In the genomic region with DNA sequence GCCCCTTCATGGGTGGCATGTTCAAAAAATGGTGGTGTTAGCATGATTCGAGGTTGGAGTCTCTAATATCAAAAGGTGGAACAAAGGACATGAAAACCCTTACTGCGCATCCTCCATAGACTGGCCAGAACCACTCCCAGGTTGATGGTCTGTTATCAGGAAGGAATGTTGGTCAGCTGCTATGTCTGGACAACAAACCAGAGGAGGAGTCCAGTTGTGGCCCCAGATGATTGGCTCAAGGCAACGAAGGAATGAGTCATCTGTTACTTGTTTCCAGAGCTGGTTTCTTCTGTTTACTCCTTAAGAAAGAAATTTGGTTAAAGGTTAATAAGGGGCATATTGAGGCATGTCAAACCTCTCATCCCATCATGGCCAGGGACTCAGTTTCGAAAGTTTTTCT, we compare ENCODE assay signal across 28 cellular contexts. TPM values are rescaled to one million over a fixed set of nuclear protein-coding genes. Genes with fewer than 3 reads are reported as not detected.
DNase-seq lines count a peak whose midpoint lies in the region; ATAC-seq and TF ChIP-seq lines count a peak whose summit lies in the region.
"Had no signal": no experiment of that assay in that cellular context is flagged by ENCODE, and none has a peak within 500 bp of the region (broad histone marks: within the 10 kb centered on the region; RNA-seq: fewer than 3 reads in every experiment).

No MANE protein-coding gene starts in this region.

- H4K12ac ChIP-seq in trophoblast cell (ENCODE audit: low read depth, low read length) = no peak overlapping the region

- H2BK5ac ChIP-seq in trophoblast cell (ENCODE audit: low read depth, low read length, poor library complexity) = no peak overlapping the region

- H4K8ac ChIP-seq in trophoblast cell (ENCODE audit: low read depth, low read length) = no peak overlapping the region

- TF ChIP-seq POLR2A in GM18505 (IDR thresholded peaks at IDR 0.05; ENCODE audit: borderline replicate concordance, extremely low read depth, insufficient read depth, insufficient read length) = no peak

- no peaks in the 10 kb centered on the region for H3K36me3 ChIP-seq in PC-3 (ENCODE audit: low read depth, low read length)
- no peaks in the 10 kb centered on the region for H3K36me3 ChIP-seq in trophoblast cell (ENCODE audit: control insufficient read depth in 1 of 2, insufficient read depth in 2 of 2, low read length in 2 of 2)
- H3K36me3 ChIP-seq: HAP-1, thoracic aorta had no signal

- no peaks in the 10 kb centered on the region for H4K20me1 ChIP-seq in PC-3 (ENCODE audit: low read length)

- H3K4me1 ChIP-seq in PC-3 (ENCODE audit: insufficient read depth, low read length) (peaks cover 10% of the 10 kb centered on the region; the same call in 1 of the 2 replicates), trophoblast cell (ENCODE audit: control insufficient read depth in 1 of 2, insufficient read depth in 2 of 2, low read length in 2 of 2) (peaks cover 0 to 1% of the 10 kb centered on the region in 2 experiments)
- H3K4me1 ChIP-seq: HAP-1 had no signal

- BruUV-seq in PC-3 (replicated peaks; lab: Mats Ljungman, UMichigan) = no TSS peak

- ATAC-seq in PC-3 (peak; percentile 67; the same call in 1 of the 2 replicates), GM19328 (IDR thresholded peaks at IDR 0.05; ENCODE audit: unreplicated experiment) (no peak), GM18505 (IDR thresholded peaks at IDR 0.05; ENCODE audit: unreplicated experiment) (no peak), GM18520 (IDR thresholded peaks at IDR 0.05; ENCODE audit: unreplicated experiment) (no peak), GM21576 (IDR thresholded peaks at IDR 0.05; ENCODE audit: unreplicated experiment) (no peak)
- ATAC-seq: activated T-cell treated with anti-CD3 and anti-CD28 coated beads, Interleukin-2, amount 50 U/mL, for 4 hours; T-cell had no signal

- intact Hi-C loops in PC-3 (cut with micrococcal nuclease) = no loop called here

- no CpG with 5 or more reads among the region's 4 CpGs for WGBS in trophoblast cell (ENCODE audit: extremely low coverage, insufficient coverage, insufficient read length)

- H2AFZ ChIP-seq in PC-3 (ENCODE audit: low read length) = no peak overlapping the region
- H2AFZ ChIP-seq in trophoblast cell (ENCODE audit: insufficient read depth, low read length, poor library complexity) = no peak overlapping the region

- TF ChIP-seq CTCF in PC-3 (conservative IDR thresholded peaks at IDR 0.05; ENCODE audit: low read depth, low read length) = no peak
- no peak for TF ChIP-seq CTCF in epithelial cell of esophagus (IDR thresholded peaks at IDR 0.05; ENCODE audit: insufficient read depth, low read depth, low read length, missing control alignments)

- CTCF ChIA-PET in PC-3 (lab: Charles Lee) = no interaction called here

- H3K27me3 ChIP-seq in PC-3 (ENCODE audit: low read length) (no peaks in the 10 kb centered on the region), trophoblast cell (ENCODE audit: insufficient read depth, low read length) (no peaks in the 10 kb centered on the region)

- DNase-seq in H4 (ENCODE audit: low spot score) (peak; percentile 85), PC-3 (peak; percentile 64), epithelial cell of esophagus (ENCODE audit: low read depth) (peak; percentile 4), trophoblast cell (peak; percentile 42 to 45)
- DNase-seq: activated CD8-positive, alpha-beta memory T cell treated with anti-CD3 and anti-CD28 coated beads for 24 hours; activated naive CD4-positive, alpha-beta T cell treated with anti-CD3 and anti-CD28 coated beads for 36 hours; activated T-cell treated with anti-CD3 and anti-CD28 coated beads, Interleukin-2, amount 50 U/mL, for 4 hours; CD8-positive, alpha-beta memory T cell; DND-41; dorsolateral prefrontal cortex; KBM-7; NCI-H187 treated with DMSO at 0.1 percent for 48 hours; NCI-H2227 treated with DMSO at 0.1 percent for 48 hours; NCI-H774; SIG-M5; small intestine; stimulated activated CD4-positive, alpha-beta T cell treated with anti-CD3 and anti-CD28 coated beads, Interleukin-4, amount 100 ng/mL, for 1 hour; stimulated activated naive CD4-positive, alpha-beta T cell; T-cell had no signal

- no peak overlapping the region for H3K18ac ChIP-seq in trophoblast cell (ENCODE audit: low read length)

- H3K4me2 ChIP-seq in PC-3 (ENCODE audit: low read length) = no peak overlapping the region
- H3K4me2 ChIP-seq in trophoblast cell (ENCODE audit: low read length) = no peak overlapping the region

- H3K27ac ChIP-seq in PC-3 (ENCODE audit: low read length) (no peak overlapping the region), trophoblast cell (ENCODE audit: low read depth, low read length) (no peak overlapping the region)
- H3K27ac ChIP-seq: dorsolateral prefrontal cortex, thoracic aorta had no signal

- H3K79me2 ChIP-seq in PC-3 (ENCODE audit: low read length) (no peaks in the 10 kb centered on the region), trophoblast cell (ENCODE audit: control insufficient read depth, insufficient read depth, low read length, poor library complexity) (no peaks in the 10 kb centered on the region)

- H2BK120ac ChIP-seq in trophoblast cell (ENCODE audit: insufficient read depth, low read length, poor library complexity) = no peak overlapping the region

- no peak overlapping the region for H3K4ac ChIP-seq in trophoblast cell (ENCODE audit: low read depth, low read length)

- no peak overlapping the region for H2AK5ac ChIP-seq in trophoblast cell (ENCODE audit: low read length)

- H4K91ac ChIP-seq in trophoblast cell (ENCODE audit: low read depth, low read length) = no peak overlapping the region

- H3F3A ChIP-seq in PC-3 (ENCODE audit: low read length, unreplicated experiment) = no peaks in the 10 kb centered on the region

- H3K9me2 ChIP-seq in PC-3 (replicated peaks; ENCODE audit: low read length) = no peaks in the 10 kb centered on the region

- H3K9me3 ChIP-seq in PC-3 (ENCODE audit: low read length) (no peaks in the 10 kb centered on the region), trophoblast cell (ENCODE audit: insufficient read depth, low read depth, low read length) (no peaks in the 10 kb centered on the region)
- H3K9me3 ChIP-seq: HAP-1, thoracic aorta had no signal

- H3K4me3 ChIP-seq in PC-3 (ENCODE audit: low read length) (no peak overlapping the region), epithelial cell of esophagus (ENCODE audit: low read length) (no peak overlapping the region), trophoblast cell (ENCODE audit: low read depth, low read length) (no peak overlapping the region)
- H3K4me3 ChIP-seq: dorsolateral prefrontal cortex, HAP-1, thoracic aorta had no signal

- H3K9ac ChIP-seq in PC-3 (ENCODE audit: low read length) = no peak overlapping the region
- H3K9ac ChIP-seq in trophoblast cell (ENCODE audit: low read length) = no peak overlapping the region

- H2BK12ac ChIP-seq in trophoblast cell (ENCODE audit: low read length) = no peak overlapping the region

- H3K23ac ChIP-seq in trophoblast cell (ENCODE audit: low read length) = no peak overlapping the region

- H3K79me1 ChIP-seq in trophoblast cell (ENCODE audit: low read length) = no peaks in the 10 kb centered on the region

- POLR2A ChIA-PET in PC-3 (lab: Charles Lee; ENCODE audit: unreplicated experiment) = no interaction called here

- no peak overlapping the region for H3K14ac ChIP-seq in trophoblast cell (ENCODE audit: low read length)

RNA-seq across cellular contexts. Expression of a gene that starts 56.9 kb away (rescaled TPM):
- total RNA-seq in H4 (2014; rRNA removed; shearing (Covaris generic)) = 1.0 and 24.9 TPM in 2 replicates
- not detected in 2 replicates for total RNA-seq in PC-3 (2014; rRNA removed)
- polyA plus RNA-seq in trophoblast cell (2013) = not detected in 2 replicates
- total RNA-seq: activated naive CD4-positive, alpha-beta T cell treated with anti-CD3 and anti-CD28 coated beads for 36 hours; activated T-cell treated with anti-CD3 and anti-CD28 coated beads, Interleukin-2, amount 50 U/mL, for 4 hours; CD8-positive, alpha-beta memory T cell; kidney epithelial cell; lung microvascular endothelial cell; OCI-LY7 had no signal
- polyA plus RNA-seq: CD8-positive, alpha-beta memory T cell had no signal

Comparison
In these comparisons a context has a peak if more than half of its experiments do, and no peak if none do; other contexts are left out.
1. DNase-seq: peak in every context shown above with its lines; median percentile 85 in H4; 64 in PC-3; 44 in trophoblast cell; 4 in epithelial cell of esophagus.